In the genomic region with DNA sequence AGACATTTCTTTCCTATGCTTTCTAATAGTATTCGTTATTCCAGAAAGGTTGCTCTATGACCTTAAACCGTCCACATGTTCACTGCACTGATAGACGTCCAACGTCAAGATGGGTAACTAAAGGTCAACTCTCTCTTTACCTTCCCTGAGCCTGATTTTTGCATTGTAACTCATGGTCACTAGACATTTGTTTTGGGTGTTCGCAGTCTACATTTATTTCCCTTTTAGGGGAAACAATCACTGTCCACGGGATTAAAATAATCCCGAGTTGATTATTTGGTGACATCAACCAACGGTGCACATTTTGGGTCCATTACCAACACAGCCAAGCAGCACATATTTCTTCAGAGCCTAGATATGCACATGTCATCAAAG, we compare ENCODE assay signal across 8 cellular contexts. TPM values are rescaled to one million over a fixed set of nuclear protein-coding genes. Genes with fewer than 3 reads are reported as not detected.
DNase-seq lines count a peak whose midpoint lies in the region; ATAC-seq and TF ChIP-seq lines count a peak whose summit lies in the region.

No MANE protein-coding gene starts in this region.

- H3K4me3 Mint-ChIP-seq in natural killer cell treated with Interleukin-12 subunit alpha and Interleukin-12 subunit beta and Interleukin-15 and Interleukin-18, amount 100 ng/mL, for 72 hours = peak overlapping the region; percentile 98

- TF ChIP-seq CTCF in LNCaP clone FGC (IDR thresholded peaks at IDR 0.05; ENCODE audit: control insufficient read depth, extremely low read depth, insufficient read depth) = no peak

- H3K36me3 Mint-ChIP-seq in natural killer cell treated with Interleukin-12 subunit alpha and Interleukin-12 subunit beta and Interleukin-15 and Interleukin-18, amount 100 ng/mL, for 72 hours = peaks cover 5% of the 10 kb centered on the region

- H3K27me3 Mint-ChIP-seq in natural killer cell treated with Interleukin-12 subunit alpha and Interleukin-12 subunit beta and Interleukin-15 and Interleukin-18, amount 100 ng/mL, for 72 hours = no peaks in the 10 kb centered on the region

- H3K9ac ChIP-seq in duodenal mucosa (ENCODE audit: low read depth in 1 of 2, low read length in 2 of 2) = peak overlapping the region; percentile 58 to 61

- H3K27ac ChIP-seq in duodenal mucosa (ENCODE audit: low read depth, low read length) = peak overlapping the region; percentile 48

- H3K9me3 ChIP-seq in duodenal mucosa (ENCODE audit: control insufficient read depth in 1 of 2, low read length in 2 of 2) = no peaks in the 10 kb centered on the region

- H3K36me3 ChIP-seq in duodenal mucosa (ENCODE audit: control insufficient read depth in 1 of 2, insufficient read depth in 2 of 2, low read length in 2 of 2) = no peaks in the 10 kb centered on the region

- H3K27ac Mint-ChIP-seq in natural killer cell treated with Interleukin-12 subunit alpha and Interleukin-12 subunit beta and Interleukin-15 and Interleukin-18, amount 100 ng/mL, for 72 hours = peak overlapping the region; percentile 77 to 79

- H3K4me3 ChIP-seq in LNCaP clone FGC (ENCODE audit: low read depth, low read length) = peak overlapping the region; percentile 85
- peak overlapping the region; percentile 78 to 89 for H3K4me3 ChIP-seq in duodenal mucosa (ENCODE audit: low read depth in 1 of 2, low read length in 2 of 2)

- no peaks in the 10 kb centered on the region for H3K27me3 ChIP-seq in duodenal mucosa (ENCODE audit: control insufficient read depth in 1 of 2, insufficient read depth in 2 of 2, low read length in 2 of 2)

- no peaks in the 10 kb centered on the region for H3K9me3 Mint-ChIP-seq in natural killer cell treated with Interleukin-12 subunit alpha and Interleukin-12 subunit beta and Interleukin-15 and Interleukin-18, amount 100 ng/mL, for 72 hours

- peaks cover 6 to 19% of the 10 kb centered on the region in 2 donors for H3K4me1 Mint-ChIP-seq in natural killer cell treated with Interleukin-12 subunit alpha and Interleukin-12 subunit beta and Interleukin-15 and Interleukin-18, amount 100 ng/mL, for 72 hours (ENCODE audit: low read depth in 2 of 2)

- H3K4me1 ChIP-seq in duodenal mucosa (ENCODE audit: control insufficient read depth in 1 of 2, insufficient read depth in 2 of 2, low read length in 2 of 2) = peaks cover 27 to 44% of the 10 kb centered on the region in 2 donors

- peak; percentile 20 for ATAC-seq in GM18502 (IDR thresholded peaks at IDR 0.05; ENCODE audit: poor library complexity, unreplicated experiment)
- ATAC-seq in natural killer cell treated with Interleukin-12 subunit alpha and Interleukin-12 subunit beta and Interleukin-15 and Interleukin-18, amount 100 ng/mL, for 72 hours = no peak

- DNase-seq in LNCaP clone FGC (ENCODE audit: low read depth) (no peak), NCI-H524 treated with DMSO at 0.1 percent for 48 hours (lab: John Stamatoyannopoulos, UW) (no peak), NOMO-1 treated with dmso at 0.1 percent for 144 hours (lab: John Stamatoyannopoulos, UW; ENCODE audit: unreplicated experiment) (no peak), NCI-H2227 (lab: John Stamatoyannopoulos, UW; ENCODE audit: unreplicated experiment) (no peak)
- DNase-seq in natural killer cell treated with Interleukin-12 subunit alpha and Interleukin-12 subunit beta and Interleukin-15 and Interleukin-18, amount 100 ng/mL, for 72 hours (ENCODE audit: low spot score) = no peak
- DNase-seq in stimulated activated CD4-positive, alpha-beta T cell treated with anti-CD3 and anti-CD28 coated beads, Interleukin-4, amount 100 ng/mL, for 24 hours = no peak

RNA-seq across cellular contexts. Expression of a gene that starts 0.5 kb away (rescaled TPM):
- 10 to 100 TPM; 21.3 to 33.9 TPM for total RNA-seq in natural killer cell treated with Interleukin-12 subunit alpha and Interleukin-12 subunit beta and Interleukin-15 and Interleukin-18, amount 100 ng/mL, for 72 hours

RNA-seq across cellular contexts. Expression of a gene that starts 57.8 kb away (rescaled TPM):
- total RNA-seq in natural killer cell treated with Interleukin-12 subunit alpha and Interleukin-12 subunit beta and Interleukin-15 and Interleukin-18, amount 100 ng/mL, for 72 hours = 1 to 10 TPM; 1.6 to 4.3 TPM
